2 cellular contexts compared by ENCODE assay signal in the genomic region with DNA sequence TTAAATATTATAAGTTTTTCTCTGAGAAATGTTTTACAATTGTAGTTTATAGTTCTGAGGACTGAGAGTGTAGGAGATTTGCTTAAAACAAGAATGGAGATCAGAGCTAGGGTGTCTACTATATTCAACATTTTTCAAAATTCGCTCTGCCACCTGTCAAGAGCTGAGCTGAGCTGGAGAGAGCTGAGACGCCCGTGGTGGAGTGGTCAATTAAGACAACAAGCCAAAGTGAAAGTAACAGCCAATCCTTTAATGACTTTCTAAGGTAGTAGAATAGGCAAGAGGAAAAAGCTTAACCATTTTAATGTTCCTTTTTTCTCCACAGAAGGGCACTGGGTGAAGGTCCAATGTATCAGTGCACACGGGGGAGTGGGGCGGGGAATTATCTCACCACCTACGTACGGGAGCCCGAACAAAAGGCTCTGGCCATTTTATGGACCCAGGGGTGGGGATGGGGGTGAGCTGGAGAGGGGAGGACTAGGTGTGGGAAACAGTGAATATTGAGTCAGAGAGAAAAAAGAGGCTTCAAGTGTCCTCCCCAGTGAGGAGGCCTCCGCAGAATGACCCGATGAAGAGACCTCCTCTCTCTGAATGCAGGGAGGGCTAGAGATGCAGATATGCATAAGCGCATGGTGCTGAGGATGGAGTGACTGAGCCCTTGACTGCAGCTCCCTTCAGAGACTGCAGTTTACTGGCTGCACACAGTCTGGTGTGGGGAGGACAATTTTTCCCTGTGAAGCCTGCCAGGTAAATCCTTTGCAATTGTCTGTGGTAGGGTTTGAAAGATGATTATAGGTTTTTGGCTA.
TF ChIP-seq lines count a peak whose summit lies in the region.

No MANE protein-coding gene starts in this region.

TF ChIP-seq in liver, 16 proteins besides CTCF, POLR2A, EP300 and RAD21:
- TF ChIP-seq FOXA2 (IDR thresholded peaks at IDR 0.05) (no peak), TAF1 (conservative IDR thresholded peaks at IDR 0.05) (no peak), SP1 (IDR thresholded peaks at IDR 0.05) (no peak), HNF4A (conservative IDR thresholded peaks at IDR 0.05) (no peak), EGR1 (IDR thresholded peaks at IDR 0.05; ENCODE audit: low read depth in 2 of 2) (no peak), GABPA (IDR thresholded peaks at IDR 0.05 in 1 of 2, conservative IDR thresholded peaks at IDR 0.05 in 1 of 2) (no peak), RXRA (IDR thresholded peaks at IDR 0.05) (no peak), REST (IDR thresholded peaks at IDR 0.05) (no peak), YY1 (IDR thresholded peaks at IDR 0.05) (no peak), ZBTB33 (IDR thresholded peaks at IDR 0.05) (no peak), MAX (IDR thresholded peaks at IDR 0.05) (no peak), NR2F2 (IDR thresholded peaks at IDR 0.05) (no peak), JUND (IDR thresholded peaks at IDR 0.05) (no peak), HNF4G (IDR thresholded peaks at IDR 0.05) (no peak), FOXA1 (IDR thresholded peaks at IDR 0.05) (no peak)
- TF ChIP-seq, protein P1, sequence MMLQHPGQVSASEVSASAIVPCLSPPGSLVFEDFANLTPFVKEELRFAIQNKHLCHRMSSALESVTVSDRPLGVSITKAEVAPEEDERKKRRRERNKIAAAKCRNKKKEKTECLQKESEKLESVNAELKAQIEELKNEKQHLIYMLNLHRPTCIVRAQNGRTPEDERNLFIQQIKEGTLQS (IDR thresholded peaks at IDR 0.05), result no peak
TF ChIP-seq in liver: peak in this region for 0.

TF ChIP-seq in GM23338, 12 proteins besides CTCF, POLR2A, EP300 and RAD21:
- TF ChIP-seq, protein P2, sequence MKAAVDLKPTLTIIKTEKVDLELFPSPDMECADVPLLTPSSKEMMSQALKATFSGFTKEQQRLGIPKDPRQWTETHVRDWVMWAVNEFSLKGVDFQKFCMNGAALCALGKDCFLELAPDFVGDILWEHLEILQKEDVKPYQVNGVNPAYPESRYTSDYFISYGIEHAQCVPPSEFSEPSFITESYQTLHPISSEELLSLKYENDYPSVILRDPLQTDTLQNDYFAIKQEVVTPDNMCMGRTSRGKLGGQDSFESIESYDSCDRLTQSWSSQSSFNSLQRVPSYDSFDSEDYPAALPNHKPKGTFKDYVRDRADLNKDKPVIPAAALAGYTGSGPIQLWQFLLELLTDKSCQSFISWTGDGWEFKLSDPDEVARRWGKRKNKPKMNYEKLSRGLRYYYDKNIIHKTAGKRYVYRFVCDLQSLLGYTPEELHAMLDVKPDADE (IDR thresholded peaks at IDR 0.05), result no peak
- TF ChIP-seq NANOG (IDR thresholded peaks at IDR 0.05; ENCODE audit: borderline replicate concordance) (no peak), POLR2AphosphoS5 (IDR thresholded peaks at IDR 0.05; ENCODE audit: low read depth) (no peak), ZNF331 (CRISPR knock-in tag; IDR thresholded peaks at IDR 0.05; ENCODE audit: low read depth) (no peak), STAT1 (IDR thresholded peaks at IDR 0.05; ENCODE audit: unreplicated experiment) (no peak), CREB1 (CRISPR knock-in tag; IDR thresholded peaks at IDR 0.05; ENCODE audit: low read depth) (no peak), JUNB (IDR thresholded peaks at IDR 0.05; ENCODE audit: unreplicated experiment) (no peak), EZH2 (IDR thresholded peaks at IDR 0.05; ENCODE audit: low read depth, unreplicated experiment) (no peak), ZNF114 (CRISPR knock-in tag; IDR thresholded peaks at IDR 0.05) (no peak), REST (IDR thresholded peaks at IDR 0.05; ENCODE audit: unreplicated experiment) (no peak), ZNF462 (CRISPR knock-in tag; IDR thresholded peaks at IDR 0.05) (no peak), EZH2phosphoT487 (IDR thresholded peaks at IDR 0.05; ENCODE audit: unreplicated experiment) (no peak)
